18 cellular contexts compared by ENCODE assay signal in genomic region chr1:21184266-21184665, GRCh38. TPM values are rescaled to one million over a fixed set of nuclear protein-coding genes. Genes with fewer than 3 reads are reported as not detected.
DNase-seq lines count a peak whose midpoint lies in the region; ATAC-seq and TF ChIP-seq lines count a peak whose summit lies in the region.
"Had no signal": no experiment of that assay in that cellular context is flagged by ENCODE, and none has a peak within 500 bp of the region (broad histone marks: within the 10 kb centered on the region; RNA-seq: fewer than 3 reads in every experiment).

No MANE protein-coding gene starts in this region.

- H3K4me3 Mint-ChIP-seq in natural killer cell, result no peak overlapping the region
- H3K4me3 Mint-ChIP-seq in glutamatergic neuron (ENCODE audit: unreplicated experiment), result no peak overlapping the region
- H3K4me3 Mint-ChIP-seq: activated T-helper 17 cell treated with anti-CD3 and anti-CD28 coated beads, Interleukin-2, amount 50 U/mL, for 72 hours; stimulated activated effector memory CD8-positive, alpha-beta T cell treated with anti-CD3 and anti-CD28 coated beads, Interleukin-12 subunit alpha, Interleukin-12 subunit beta, amount 100 ng/mL, for 72 hours had no signal

- DNase-seq in heart left ventricle (no peak), heart right ventricle (no peak), OCI-LY7 (ENCODE audit: low spot score) (peak; percentile 85), globus pallidus (ENCODE audit: low spot score) (peak; percentile 28), upper lobe of left lung (no peak), natural killer cell (no peak), ascending aorta (ENCODE audit: low spot score in 2 of 2) (no peak), glutamatergic neuron (no peak)
- DNase-seq: activated CD4-positive, alpha-beta T cell treated with anti-CD3 and anti-CD28 coated beads, Interleukin-2, amount 50 U/mL, for 48 hours; amygdala; Caco-2; NCI-H1105; NCI-H226; uterus had no signal

- H3K4me1 Mint-ChIP-seq in natural killer cell, result peaks cover 0 to 16% of the 10 kb centered on the region in 2 donors
- no peaks in the 10 kb centered on the region for H3K4me1 Mint-ChIP-seq in glutamatergic neuron (ENCODE audit: low read depth, unreplicated experiment)
- H3K4me1 Mint-ChIP-seq: activated T-helper 17 cell treated with anti-CD3 and anti-CD28 coated beads, Interleukin-2, amount 50 U/mL, for 72 hours; stimulated activated effector memory CD8-positive, alpha-beta T cell treated with anti-CD3 and anti-CD28 coated beads, Interleukin-12 subunit alpha, Interleukin-12 subunit beta, amount 100 ng/mL, for 72 hours had no signal

- no peak overlapping the region for H3K4me3 ChIP-seq in heart left ventricle
- no peak overlapping the region for H3K4me3 ChIP-seq in heart right ventricle
- no peak overlapping the region for H3K4me3 ChIP-seq in OCI-LY7 (ENCODE audit: low read depth, low read length, poor library complexity, severe bottlenecking)
- H3K4me3 ChIP-seq in upper lobe of left lung, result no peak overlapping the region
- no peak overlapping the region for H3K4me3 ChIP-seq in ascending aorta
- H3K4me3 ChIP-seq: A549, hepatocyte, uterus had no signal

- H4K20me1 ChIP-seq in OCI-LY7 (ENCODE audit: insufficient read depth, low read length), result no peaks in the 10 kb centered on the region

- BruUV-seq in OCI-LY7 (replicated peaks; lab: Mats Ljungman, UMichigan), result no TSS peak

- TF ChIP-seq CTCF in heart left ventricle (IDR thresholded peaks at IDR 0.05) (no peak), heart right ventricle (IDR thresholded peaks at IDR 0.05) (no peak), OCI-LY7 (conservative IDR thresholded peaks at IDR 0.05; ENCODE audit: low read length) (no peak), upper lobe of left lung (IDR thresholded peaks at IDR 0.05) (no peak), natural killer cell (IDR thresholded peaks at IDR 0.05) (no peak), ascending aorta (IDR thresholded peaks at IDR 0.05) (no peak), glutamatergic neuron (IDR thresholded peaks at IDR 0.05; ENCODE audit: partially characterized antibody, unreplicated experiment) (no peak)

- peak overlapping the region; percentile 36; the same call in 1 of the 2 replicates for H2AFZ ChIP-seq in OCI-LY7 (ENCODE audit: low read length)
- H2AFZ ChIP-seq: hepatocyte had no signal

- peak overlapping the region in 1 of 12 donors; percentile 55 for H3K27ac ChIP-seq in heart left ventricle
- peak overlapping the region in 1 of 10 donors; percentile 67 for H3K27ac ChIP-seq in heart right ventricle
- peak overlapping the region; percentile 52 for H3K27ac ChIP-seq in OCI-LY7 (ENCODE audit: low read depth, low read length, poor library complexity, severe bottlenecking)
- H3K27ac ChIP-seq in upper lobe of left lung, result no peak overlapping the region
- H3K27ac ChIP-seq in ascending aorta, result no peak overlapping the region
- H3K27ac ChIP-seq: A549, hepatocyte, uterus had no signal

- TF ChIP-seq EP300 in upper lobe of left lung (IDR thresholded peaks at IDR 0.05), result no peak

- H3K36me3 Mint-ChIP-seq in natural killer cell (no peaks in the 10 kb centered on the region), glutamatergic neuron (ENCODE audit: unreplicated experiment) (no peaks in the 10 kb centered on the region)
- H3K36me3 Mint-ChIP-seq: stimulated activated effector memory CD8-positive, alpha-beta T cell treated with anti-CD3 and anti-CD28 coated beads, Interleukin-12 subunit alpha, Interleukin-12 subunit beta, amount 100 ng/mL, for 72 hours had no signal

- H3K27me3 Mint-ChIP-seq in natural killer cell (ENCODE audit: low read depth in 2 of 2) (no peaks in the 10 kb centered on the region), glutamatergic neuron (ENCODE audit: unreplicated experiment) (peaks cover 15% of the 10 kb centered on the region)
- H3K27me3 Mint-ChIP-seq: activated T-helper 17 cell treated with anti-CD3 and anti-CD28 coated beads, Interleukin-2, amount 50 U/mL, for 72 hours had no signal

- TF ChIP-seq POLR2A in heart left ventricle (IDR thresholded peaks at IDR 0.05), result no peak
- TF ChIP-seq POLR2A in upper lobe of left lung (IDR thresholded peaks at IDR 0.05), result no peak

- intact Hi-C loops in heart left ventricle (cut with DNase I) (no loop called here), heart right ventricle (cut with DNase I) (no loop called here), OCI-LY7 (cut with micrococcal nuclease; ENCODE audit: unreplicated experiment) (no loop called here), natural killer cell (cut with micrococcal nuclease) (no loop called here), ascending aorta (cut with DNase I) (no loop called here)

- H3K27ac Mint-ChIP-seq in natural killer cell, result no peak overlapping the region
- no peak overlapping the region for H3K27ac Mint-ChIP-seq in glutamatergic neuron (ENCODE audit: unreplicated experiment)
- H3K27ac Mint-ChIP-seq: activated T-helper 17 cell treated with anti-CD3 and anti-CD28 coated beads, Interleukin-2, amount 50 U/mL, for 72 hours; stimulated activated effector memory CD8-positive, alpha-beta T cell treated with anti-CD3 and anti-CD28 coated beads, Interleukin-12 subunit alpha, Interleukin-12 subunit beta, amount 100 ng/mL, for 72 hours had no signal

- H3K9me2 ChIP-seq in OCI-LY7 (ENCODE audit: insufficient read depth, low read length), result no peaks in the 10 kb centered on the region

- no peaks in the 10 kb centered on the region for H3K79me2 ChIP-seq in OCI-LY7 (ENCODE audit: insufficient read depth, low read depth, low read length)
- H3K79me2 ChIP-seq: hepatocyte had no signal

- 24 to 32% (median 28%) methylated on average over 1 of the region's 1 CpG for WGBS in heart left ventricle, 4 donors
- WGBS in heart right ventricle, 2 donors, result 27 to 45% methylated on average over 1 of the region's 1 CpG
- 33 to 55% methylated on average over 1 of the region's 1 CpG for WGBS in upper lobe of left lung, 2 donors

- POLR2A ChIA-PET in OCI-LY7 (lab: Charles Lee), result interaction anchor here (0.7 to 1.1 kb wide), 5 partner anchors 9 to 913 kb away, joined by 3 to 9 read pairs (median 3); no protein-coding TSS in a partner anchor

- H3K9me3 ChIP-seq in heart left ventricle (no peaks in the 10 kb centered on the region), heart right ventricle (peaks cover 0 to 4% (median 0%) of the 10 kb centered on the region in 11 donors), OCI-LY7 (ENCODE audit: low read length) (no peaks in the 10 kb centered on the region), upper lobe of left lung (no peaks in the 10 kb centered on the region), ascending aorta (no peaks in the 10 kb centered on the region)
- H3K9me3 ChIP-seq: A549, Caco-2, uterus had no signal

- H3K4me1 ChIP-seq in heart left ventricle (peaks cover 0 to 28% (median 0%) of the 10 kb centered on the region in 12 donors), heart right ventricle (peaks cover 0 to 35% (median 0%) of the 10 kb centered on the region in 9 donors), OCI-LY7 (ENCODE audit: insufficient read depth, low read length, poor library complexity, severe bottlenecking) (peaks cover 21% of the 10 kb centered on the region), upper lobe of left lung (no peaks in the 10 kb centered on the region), ascending aorta (no peaks in the 10 kb centered on the region)
- H3K4me1 ChIP-seq: A549, Caco-2, uterus had no signal

- no peaks in the 10 kb centered on the region for H3K36me3 ChIP-seq in heart left ventricle
- no peaks in the 10 kb centered on the region for H3K36me3 ChIP-seq in heart right ventricle
- no peaks in the 10 kb centered on the region for H3K36me3 ChIP-seq in OCI-LY7 (ENCODE audit: insufficient read depth, low read length)
- H3K36me3 ChIP-seq in upper lobe of left lung, result no peaks in the 10 kb centered on the region
- H3K36me3 ChIP-seq in ascending aorta, result no peaks in the 10 kb centered on the region
- H3K36me3 ChIP-seq: uterus had no signal

- H3K9me3 Mint-ChIP-seq in natural killer cell, result no peaks in the 10 kb centered on the region
- no peaks in the 10 kb centered on the region for H3K9me3 Mint-ChIP-seq in glutamatergic neuron (ENCODE audit: unreplicated experiment)
- H3K9me3 Mint-ChIP-seq: activated T-helper 17 cell treated with anti-CD3 and anti-CD28 coated beads, Interleukin-2, amount 50 U/mL, for 72 hours; stimulated activated effector memory CD8-positive, alpha-beta T cell treated with anti-CD3 and anti-CD28 coated beads, Interleukin-12 subunit alpha, Interleukin-12 subunit beta, amount 100 ng/mL, for 72 hours had no signal

- peak overlapping the region; percentile 48 for H3K4me2 ChIP-seq in OCI-LY7 (ENCODE audit: low read length)
- H3K4me2 ChIP-seq: A549, hepatocyte had no signal

- ATAC-seq in heart left ventricle (peak in 3 of 4 donors; percentile 38 to 74 (median 66)), heart right ventricle (no peak), upper lobe of left lung (ENCODE audit: low FRiP score in 2 of 2) (peak; percentile 68 to 76), natural killer cell (no peak)
- ATAC-seq: A549; activated T-helper 17 cell treated with anti-CD3 and anti-CD28 coated beads, Interleukin-2, amount 50 U/mL, for 72 hours; stimulated activated effector memory CD8-positive, alpha-beta T cell treated with anti-CD3 and anti-CD28 coated beads, Interleukin-12 subunit alpha, Interleukin-12 subunit beta, amount 100 ng/mL, for 72 hours had no signal

- H3K27me3 ChIP-seq in heart left ventricle (no peaks in the 10 kb centered on the region), heart right ventricle (no peaks in the 10 kb centered on the region), upper lobe of left lung (no peaks in the 10 kb centered on the region), ascending aorta (no peaks in the 10 kb centered on the region)
- H3K27me3 ChIP-seq: hepatocyte, uterus had no signal

- CTCF ChIA-PET in OCI-LY7 (lab: Charles Lee; ENCODE audit: unreplicated experiment), result interaction anchor here (0.6 to 1.0 kb wide), 2 partner anchors 10 to 360 kb away, joined by 3 to 4 read pairs; no protein-coding TSS in a partner anchor

RNA-seq across cellular contexts. Expression of gene EIF4G3, which starts 7.6 kb away (rescaled TPM):
- total RNA-seq in heart left ventricle (10 to 100 TPM; 30.0 to 49.0 (median 37.5) TPM), heart right ventricle (10 to 100 TPM; 30.9 to 50.2 (median 37.2) TPM), OCI-LY7 (2022) (62.1 and 66.0 TPM in 2 replicates), upper lobe of left lung (10 to 100 TPM; 23.7 to 75.4 (median 38.3) TPM), natural killer cell (100 to 1,000 TPM; 105 to 107 (median 107) TPM), ascending aorta (33.7 TPM), glutamatergic neuron (ENCODE audit: unreplicated experiment) (100 TPM)
- polyA plus RNA-seq in heart left ventricle (10 to 100 TPM; 14.6 to 25.9 TPM), heart right ventricle (10 to 100 TPM; 13.3 to 22.5 TPM)
- total RNA-seq in OCI-LY7 (2014; rRNA removed; shearing (Covaris generic)), result 28.5 and 29.3 TPM in 2 replicates

Comparison
In these comparisons a context has a peak if more than half of its experiments do, and no peak if none do; other contexts are left out.
1. ATAC-seq: peak in heart left ventricle (3 of 4) and upper lobe of left lung (2 of 2); none in heart right ventricle (0 of 8) and natural killer cell (0 of 3).
2. DNase-seq: peak in OCI-LY7 (single experiment) and globus pallidus (single experiment); none in heart left ventricle (0 of 5), heart right ventricle (0 of 2), upper lobe of left lung (0 of 2), natural killer cell (single experiment), ascending aorta (0 of 2) and glutamatergic neuron (single experiment).